Comparison of ENCODE assay signal across 16 cellular contexts in genomic region chr1:30325999-30326398, GRCh38.
DNase-seq lines count a peak whose midpoint lies in the region; ATAC-seq and TF ChIP-seq lines count a peak whose summit lies in the region.
"Had no signal": no experiment of that assay in that cellular context is flagged by ENCODE, and none has a peak within 500 bp of the region (broad histone marks: within the 10 kb centered on the region; RNA-seq: fewer than 3 reads in every experiment).

No MANE protein-coding gene starts in this region.

- no peak overlapping the region for H3K4me3 Mint-ChIP-seq in osteocyte (ENCODE audit: unreplicated experiment)
- H3K4me3 Mint-ChIP-seq: CD4-positive, CD25-positive, alpha-beta regulatory T cell; GM23338 had no signal

- H3K36me3 ChIP-seq in heart left ventricle: no peaks in the 10 kb centered on the region
- H3K36me3 ChIP-seq: BLaER1 treated with 17β-estradiol and CSF1 and Interleukin-3, amounts not matched to agents 10 nM and 100 nM; HAP-1 had no signal

- no peak overlapping the region for H3K27ac Mint-ChIP-seq in osteocyte (ENCODE audit: unreplicated experiment)
- H3K27ac Mint-ChIP-seq: GM23338 had no signal

- no peak for ATAC-seq in heart left ventricle
- ATAC-seq: GM12878, GM23338 had no signal

- H3K27ac ChIP-seq in heart left ventricle: no peak overlapping the region
- H3K27ac ChIP-seq: BLaER1 treated with 17β-estradiol and CSF1 and Interleukin-3, amounts not matched to agents 10 nM and 100 nM; HL-60 had no signal

- DNase-seq in cardiac septum (ENCODE audit: low spot score) (peak; percentile 56), heart left ventricle (no peak), islet precursor cell (peak; percentile 29), osteocyte (ENCODE audit: extremely low spot score, unreplicated experiment) (peak; percentile 75), AG08396 (ENCODE audit: low spot score) (no peak), iPS-NIHi11 (ENCODE audit: low spot score) (no peak), OCI-M1 (lab: John Stamatoyannopoulos, UW) (no peak)
- DNase-seq: 8988T; Calu3; CD4-positive, CD25-positive, alpha-beta regulatory T cell; DMS 273 treated with DMSO at 0.1 percent for 48 hours had no signal

- H3K36me3 Mint-ChIP-seq in osteocyte (ENCODE audit: unreplicated experiment): no peaks in the 10 kb centered on the region
- H3K36me3 Mint-ChIP-seq: CD4-positive, CD25-positive, alpha-beta regulatory T cell had no signal

- no peaks in the 10 kb centered on the region for H3K9me3 ChIP-seq in heart left ventricle
- H3K9me3 ChIP-seq: BLaER1 treated with 17β-estradiol and CSF1 and Interleukin-3, amounts not matched to agents 10 nM and 100 nM; HAP-1 had no signal

- 69 to 81% (median 71%) methylated on average over 6 of the region's 6 CpGs for WGBS in heart left ventricle, 4 donors

- H3K4me1 ChIP-seq in heart left ventricle: no peaks in the 10 kb centered on the region
- H3K4me1 ChIP-seq: HAP-1 had no signal

- H3K27me3 ChIP-seq in heart left ventricle: peaks cover 0 to 33% (median 5%) of the 10 kb centered on the region in 9 donors

- H3K9me3 Mint-ChIP-seq in osteocyte (ENCODE audit: unreplicated experiment): no peaks in the 10 kb centered on the region
- H3K9me3 Mint-ChIP-seq: CD4-positive, CD25-positive, alpha-beta regulatory T cell; GM23338 had no signal

- H3K27me3 Mint-ChIP-seq in osteocyte (ENCODE audit: unreplicated experiment): no peaks in the 10 kb centered on the region
- H3K27me3 Mint-ChIP-seq: CD4-positive, CD25-positive, alpha-beta regulatory T cell had no signal

- intact Hi-C loops in cardiac septum (cut with DNase I): no loop called here
- intact Hi-C loops in heart left ventricle (cut with DNase I): no loop called here

- TF ChIP-seq POLR2A in heart left ventricle (IDR thresholded peaks at IDR 0.05): no peak

- no peaks in the 10 kb centered on the region for H3K4me1 Mint-ChIP-seq in osteocyte (ENCODE audit: unreplicated experiment)
- H3K4me1 Mint-ChIP-seq: CD4-positive, CD25-positive, alpha-beta regulatory T cell; GM23338 had no signal

- TF ChIP-seq CTCF in heart left ventricle (IDR thresholded peaks at IDR 0.05): no peak
- TF ChIP-seq CTCF in osteocyte (IDR thresholded peaks at IDR 0.05): no peak

- no peak overlapping the region for H3K4me3 ChIP-seq in heart left ventricle
- H3K4me3 ChIP-seq: BLaER1 treated with 17β-estradiol and CSF1 and Interleukin-3, amounts not matched to agents 10 nM and 100 nM; GM12878; GM23338; HAP-1 had no signal

Comparison
In these comparisons a context has a peak if more than half of its experiments do, and no peak if none do; other contexts are left out.
1. DNase-seq: peak in cardiac septum (single experiment), islet precursor cell (single experiment) and osteocyte (single experiment); none in heart left ventricle (0 of 5), AG08396 (single experiment), iPS-NIHi11 (single experiment) and OCI-M1 (single experiment).